1 cellular context compared by ENCODE assay signal in genomic region chr5:15020731-15021130, GRCh38.
TF ChIP-seq lines count a peak whose summit lies in the region.

No MANE protein-coding gene starts in this region.

TF ChIP-seq in IMR-90, 13 proteins besides CTCF, POLR2A, EP300 and RAD21:
- TF ChIP-seq MXI1 (IDR thresholded peaks at IDR 0.05; ENCODE audit: borderline replicate concordance, low read depth, low read length) (no peak), MAZ (IDR thresholded peaks at IDR 0.05; ENCODE audit: borderline replicate concordance, low read depth, low read length) (no peak), NFE2L2 (IDR thresholded peaks at IDR 0.05; ENCODE audit: low read depth, low read length) (no peak), CEBPB (IDR thresholded peaks at IDR 0.05; ENCODE audit: low read depth, low read length) (no peak), RFX5 (IDR thresholded peaks at IDR 0.05; ENCODE audit: low read depth, low read length) (no peak), ELK1 (IDR thresholded peaks at IDR 0.05; ENCODE audit: borderline replicate concordance, low read depth, low read length) (no peak), RCOR1 (IDR thresholded peaks at IDR 0.05; ENCODE audit: insufficient replicate concordance, low read length) (no peak), MAFK (IDR thresholded peaks at IDR 0.05; ENCODE audit: low read depth, low read length) (no peak), SMC3 (IDR thresholded peaks at IDR 0.05; ENCODE audit: low read depth, low read length) (no peak), FOS (IDR thresholded peaks at IDR 0.05; ENCODE audit: low read depth, low read length) (no peak), CHD1 (IDR thresholded peaks at IDR 0.05; ENCODE audit: low read depth, low read length) (no peak)
